ENCODE assay signal across 17 cellular contexts in the genomic region with DNA sequence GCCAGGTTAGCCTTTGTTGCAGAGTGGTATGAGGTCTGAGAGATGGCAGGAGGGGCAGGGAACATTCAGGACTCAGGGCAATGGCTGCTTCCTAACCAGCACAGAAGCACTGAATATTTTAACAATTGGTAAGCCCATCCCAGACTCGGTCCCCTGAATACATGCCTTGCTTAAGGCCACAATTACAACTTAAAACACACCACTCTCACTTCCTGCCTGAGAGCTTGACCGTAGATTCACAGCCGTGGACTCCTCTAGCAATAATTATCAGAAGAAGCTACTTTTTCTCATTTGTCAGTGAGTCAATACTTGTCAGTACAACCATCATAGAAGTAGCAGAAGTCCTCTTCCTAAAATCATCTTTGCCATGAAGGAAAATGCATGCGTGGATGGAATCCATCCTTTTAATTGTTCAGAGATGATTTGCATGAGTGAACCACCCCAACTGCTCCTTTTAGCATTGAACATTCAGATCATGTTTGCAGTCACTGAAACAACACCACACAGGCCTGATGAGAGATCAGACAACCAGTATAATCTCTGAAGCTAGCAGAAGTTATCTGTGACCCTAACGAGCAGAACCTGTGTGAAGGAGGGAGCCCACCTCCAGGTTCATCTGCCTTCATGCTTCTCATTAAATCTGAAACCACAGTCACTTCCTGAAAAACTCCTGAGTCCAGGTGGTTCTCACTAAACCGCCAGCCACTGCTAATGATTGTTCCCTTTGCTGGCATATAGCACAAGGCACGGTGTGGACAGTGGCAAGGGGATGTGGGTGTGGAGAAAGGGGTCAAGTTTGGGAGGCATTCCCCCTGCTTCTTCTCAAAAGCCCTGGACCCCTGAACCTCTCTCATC.
DNase-seq lines count a peak whose midpoint lies in the region; ATAC-seq and TF ChIP-seq lines count a peak whose summit lies in the region.
"Had no signal": no experiment of that assay in that cellular context is flagged by ENCODE, and none has a peak within 500 bp of the region (broad histone marks: within the 10 kb centered on the region; RNA-seq: fewer than 3 reads in every experiment).

No MANE protein-coding gene starts in this region.

- POLR2A ChIA-PET in SK-N-SH (lab: Yijun Ruan, JAX): no interaction called here

- TF ChIP-seq EP300 in SK-N-SH (IDR thresholded peaks at IDR 0.05; ENCODE audit: borderline replicate concordance in 1 of 2, low read depth in 1 of 2, low read length in 1 of 2): no peak

- H4K20me1 ChIP-seq in SK-N-SH (ENCODE audit: insufficient read depth): no peaks in the 10 kb centered on the region

- no peaks in the 10 kb centered on the region for H3K4me1 ChIP-seq in SK-N-SH (ENCODE audit: control insufficient read depth in 1 of 2, insufficient read depth in 2 of 2, low read depth in 1 of 2, low read length in 1 of 2)
- H3K4me1 ChIP-seq: parathyroid adenoma, uterus had no signal

- no peaks in the 10 kb centered on the region for H3K79me2 ChIP-seq in SK-N-SH (ENCODE audit: insufficient read depth)
- H3K79me2 ChIP-seq: parathyroid adenoma had no signal

- 36% methylated on average over 7 of the region's 7 CpGs for WGBS in SK-N-SH (ENCODE audit: low lambda C conversion rate)

- H3K27ac ChIP-seq in SK-N-SH (ENCODE audit: low read depth in 2 of 2, low read length in 1 of 2): no peak overlapping the region
- H3K27ac ChIP-seq: parathyroid adenoma, uterus had no signal

- no peak for TF ChIP-seq RAD21 in SK-N-SH (IDR thresholded peaks at IDR 0.05; ENCODE audit: low read length)

- TF ChIP-seq CTCF in GM12865 (IDR thresholded peaks at IDR 0.05; ENCODE audit: insufficient read depth, low read depth, low read length, missing control alignments) (no peak), SK-N-SH (IDR thresholded peaks at IDR 0.05) (no peak)

- CTCF ChIA-PET in SK-N-SH (lab: Yijun Ruan, JAX): no interaction called here

- no peak overlapping the region for H3K9ac ChIP-seq in SK-N-SH
- H3K9ac ChIP-seq: parathyroid adenoma had no signal

- H3F3A ChIP-seq in SK-N-SH (replicated peaks; ENCODE audit: insufficient read depth): no peaks in the 10 kb centered on the region

- H3K36me3 ChIP-seq in SK-N-SH (replicated peaks in 1 of 2; ENCODE audit: control insufficient read depth in 1 of 2, insufficient read depth in 2 of 2, low read length in 1 of 2): no peaks in the 10 kb centered on the region
- H3K36me3 ChIP-seq: uterus had no signal

- peak; percentile 64 for ATAC-seq in GM21367 (IDR thresholded peaks at IDR 0.05; ENCODE audit: unreplicated experiment)
- peak; percentile 77 for ATAC-seq in HG02981 (IDR thresholded peaks at IDR 0.05; ENCODE audit: unreplicated experiment)

- H3K4me3 ChIP-seq in GM12865 (ENCODE audit: low read depth, low read length) (no peak overlapping the region), SK-N-SH (ENCODE audit: low read depth in 2 of 2, low read length in 1 of 2) (no peak overlapping the region)
- H3K4me3 ChIP-seq: uterus had no signal

- no peaks in the 10 kb centered on the region for H3K9me3 ChIP-seq in SK-N-SH
- H3K9me3 ChIP-seq: uterus had no signal

- no peak overlapping the region for H2AFZ ChIP-seq in SK-N-SH (ENCODE audit: low read depth)
- H2AFZ ChIP-seq: parathyroid adenoma had no signal

- H3K4me2 ChIP-seq in SK-N-SH: no peak overlapping the region

- peak; percentile 52 for DNase-seq in GM12865 (ENCODE audit: low read depth)
- peak; percentile 36 for DNase-seq in NAMALWA (ENCODE audit: low spot score)
- no peak for DNase-seq in NCI-H2171 (lab: John Stamatoyannopoulos, UW)
- DNase-seq in AG20443 (ENCODE audit: low spot score): no peak
- DNase-seq in SK-N-SH: no peak
- no peak for DNase-seq in activated CD4-positive, alpha-beta T cell treated with anti-CD3 and anti-CD28 coated beads for 1 hour
- DNase-seq: activated T-cell treated with anti-CD3 and anti-CD28 coated beads, Interleukin-2, amount 50 U/mL, for 24 hours; amygdala; HFFc6; IMR-90; midbrain; NCI-H2029; stimulated activated CD8-positive, alpha-beta memory T cell treated with anti-CD3 and anti-CD28 coated beads, Interleukin-4, amount 100 ng/mL, for 48 hours; uterus had no signal

- no peaks in the 10 kb centered on the region for H3K9me2 ChIP-seq in SK-N-SH

- peaks cover 3% of the 10 kb centered on the region; the same call in 1 of the 2 replicates for H3K27me3 ChIP-seq in SK-N-SH (ENCODE audit: insufficient read depth)
- H3K27me3 ChIP-seq: uterus had no signal

TF ChIP-seq in SK-N-SH, 30 proteins besides CTCF, POLR2A, EP300 and RAD21:
- TF ChIP-seq TCF12 (IDR thresholded peaks at IDR 0.05) (no peak), SIN3A (IDR thresholded peaks at IDR 0.05; ENCODE audit: borderline replicate concordance, low read depth, low read length) (no peak), TEAD4 (IDR thresholded peaks at IDR 0.05; ENCODE audit: borderline replicate concordance, insufficient read depth) (no peak), EZH2phosphoT487 (IDR thresholded peaks at IDR 0.05; ENCODE audit: borderline replicate concordance, low read depth) (no peak), RXRA (IDR thresholded peaks at IDR 0.05; ENCODE audit: borderline replicate concordance, low read depth) (no peak), SMC3 (IDR thresholded peaks at IDR 0.05; ENCODE audit: low read depth, low read length) (no peak), RCOR1 (IDR thresholded peaks at IDR 0.05; ENCODE audit: low read length) (no peak), NRF1 (IDR thresholded peaks at IDR 0.05; ENCODE audit: low read depth, low read length) (no peak), MXI1 (IDR thresholded peaks at IDR 0.05; ENCODE audit: low read depth, low read length) (no peak), YY1 (IDR thresholded peaks at IDR 0.05; ENCODE audit: low read depth) (no peak), MEF2A (IDR thresholded peaks at IDR 0.05; ENCODE audit: borderline replicate concordance, low read depth) (no peak), CHD2 (IDR thresholded peaks at IDR 0.05; ENCODE audit: low read length, partially characterized antibody) (no peak)
- TF ChIP-seq, protein P1, sequence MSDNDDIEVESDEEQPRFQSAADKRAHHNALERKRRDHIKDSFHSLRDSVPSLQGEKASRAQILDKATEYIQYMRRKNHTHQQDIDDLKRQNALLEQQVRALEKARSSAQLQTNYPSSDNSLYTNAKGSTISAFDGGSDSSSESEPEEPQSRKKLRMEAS (IDR thresholded peaks at IDR 0.05; ENCODE audit: low read depth): no peak
- TF ChIP-seq, protein P2, sequence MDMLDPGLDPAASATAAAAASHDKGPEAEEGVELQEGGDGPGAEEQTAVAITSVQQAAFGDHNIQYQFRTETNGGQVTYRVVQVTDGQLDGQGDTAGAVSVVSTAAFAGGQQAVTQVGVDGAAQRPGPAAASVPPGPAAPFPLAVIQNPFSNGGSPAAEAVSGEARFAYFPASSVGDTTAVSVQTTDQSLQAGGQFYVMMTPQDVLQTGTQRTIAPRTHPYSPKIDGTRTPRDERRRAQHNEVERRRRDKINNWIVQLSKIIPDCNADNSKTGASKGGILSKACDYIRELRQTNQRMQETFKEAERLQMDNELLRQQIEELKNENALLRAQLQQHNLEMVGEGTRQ (IDR thresholded peaks at IDR 0.05; ENCODE audit: borderline replicate concordance, low read depth, low read length): no peak
- TF ChIP-seq, protein P3, sequence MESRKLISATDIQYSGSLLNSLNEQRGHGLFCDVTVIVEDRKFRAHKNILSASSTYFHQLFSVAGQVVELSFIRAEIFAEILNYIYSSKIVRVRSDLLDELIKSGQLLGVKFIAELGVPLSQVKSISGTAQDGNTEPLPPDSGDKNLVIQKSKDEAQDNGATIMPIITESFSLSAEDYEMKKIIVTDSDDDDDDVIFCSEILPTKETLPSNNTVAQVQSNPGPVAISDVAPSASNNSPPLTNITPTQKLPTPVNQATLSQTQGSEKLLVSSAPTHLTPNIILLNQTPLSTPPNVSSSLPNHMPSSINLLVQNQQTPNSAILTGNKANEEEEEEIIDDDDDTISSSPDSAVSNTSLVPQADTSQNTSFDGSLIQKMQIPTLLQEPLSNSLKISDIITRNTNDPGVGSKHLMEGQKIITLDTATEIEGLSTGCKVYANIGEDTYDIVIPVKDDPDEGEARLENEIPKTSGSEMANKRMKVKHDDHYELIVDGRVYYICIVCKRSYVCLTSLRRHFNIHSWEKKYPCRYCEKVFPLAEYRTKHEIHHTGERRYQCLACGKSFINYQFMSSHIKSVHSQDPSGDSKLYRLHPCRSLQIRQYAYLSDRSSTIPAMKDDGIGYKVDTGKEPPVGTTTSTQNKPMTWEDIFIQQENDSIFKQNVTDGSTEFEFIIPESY (IDR thresholded peaks at IDR 0.05; ENCODE audit: borderline replicate concordance, low read depth): no peak
- TF ChIP-seq, protein P4, sequence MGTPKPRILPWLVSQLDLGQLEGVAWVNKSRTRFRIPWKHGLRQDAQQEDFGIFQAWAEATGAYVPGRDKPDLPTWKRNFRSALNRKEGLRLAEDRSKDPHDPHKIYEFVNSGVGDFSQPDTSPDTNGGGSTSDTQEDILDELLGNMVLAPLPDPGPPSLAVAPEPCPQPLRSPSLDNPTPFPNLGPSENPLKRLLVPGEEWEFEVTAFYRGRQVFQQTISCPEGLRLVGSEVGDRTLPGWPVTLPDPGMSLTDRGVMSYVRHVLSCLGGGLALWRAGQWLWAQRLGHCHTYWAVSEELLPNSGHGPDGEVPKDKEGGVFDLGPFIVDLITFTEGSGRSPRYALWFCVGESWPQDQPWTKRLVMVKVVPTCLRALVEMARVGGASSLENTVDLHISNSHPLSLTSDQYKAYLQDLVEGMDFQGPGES (IDR thresholded peaks at IDR 0.05; ENCODE audit: low read depth, low read length): no peak

Comparison
In these comparisons a context has a peak if more than half of its experiments do, and no peak if none do; other contexts are left out.
1. DNase-seq: peak in GM12865 (single experiment) and NAMALWA (single experiment); none in NCI-H2171 (single experiment), AG20443 (single experiment), SK-N-SH (single experiment) and activated CD4-positive, alpha-beta T cell treated with anti-CD3 and anti-CD28 coated beads for 1 hour (single experiment).